In genomic region chr7:26151650-26151952, GRCh38 we compare ENCODE assay signal across 8 cellular contexts. TPM values are rescaled to one million over a fixed set of nuclear protein-coding genes. Genes with fewer than 3 reads are reported as not detected.
DNase-seq lines count a peak whose midpoint lies in the region; ATAC-seq, FAIRE-seq and TF ChIP-seq lines count a peak whose summit lies in the region.

No MANE protein-coding gene starts in this region.

- intact Hi-C loops in activated CD4-positive, alpha-beta T cell treated with anti-CD3 and anti-CD28 coated beads for 36 hours (cut with DNase I, micrococcal nuclease), result loop anchor here in 1 of 2 experiments (5.0 kb wide), 1 partner anchor 184 kb away; no protein-coding TSS in a partner anchor
- intact Hi-C loops in activated T-helper 1 cell treated with anti-CD3 and anti-CD28 coated beads, Interleukin-12 subunit alpha, Interleukin-12 subunit beta, Interleukin-2, Interleukin-4 antibody, amounts not matched to agents 30 ng/mL and 10 ng/mL and 1 ng/mL, durations not matched to agents 14 hours and 24 hours and 36 hours (cut with micrococcal nuclease), result loop anchor here (5.0 to 10.0 kb wide), 3 partner anchors 199 to 1883 kb away; partner anchors contain the start of gene SKAP2
- intact Hi-C loops in stomach (cut with DNase I; ENCODE audit: low total_unique reads), result no loop called here
- intact Hi-C loops in sciatic nerve (cut with DNase I), result no loop called here

- in situ Hi-C loops in GM13976 (cut with MboI; ENCODE audit: low sequenced_read_pairs, unreplicated experiment), result no loop called here

- H3K36me3 ChIP-seq in keratinocyte (ENCODE audit: control insufficient read depth in 2 of 2, extremely low read depth in 1 of 2, insufficient read depth in 2 of 2, low read length in 2 of 2), result no peaks in the 10 kb centered on the region
- no peaks in the 10 kb centered on the region for H3K36me3 ChIP-seq in stomach

- peaks cover 15% of the 10 kb centered on the region for H3K79me2 ChIP-seq in keratinocyte (ENCODE audit: control insufficient read depth, insufficient read depth, low read length)

- H4K20me1 ChIP-seq in keratinocyte (ENCODE audit: control insufficient read depth, extremely low read depth, insufficient read depth, low read length), result no peaks in the 10 kb centered on the region

- FAIRE-seq in keratinocyte (lab: Jason Lieb, UNC), result no peak

- no peaks in the 10 kb centered on the region for H3K9me3 Mint-ChIP-seq in activated CD4-positive, alpha-beta T cell treated with anti-CD3 and anti-CD28 coated beads for 36 hours (ENCODE audit: low read depth)
- no peaks in the 10 kb centered on the region for H3K9me3 Mint-ChIP-seq in activated T-helper 1 cell treated with anti-CD3 and anti-CD28 coated beads, Interleukin-12 subunit alpha, Interleukin-12 subunit beta, Interleukin-2, Interleukin-4 antibody, amounts not matched to agents 30 ng/mL and 10 ng/mL and 1 ng/mL, durations not matched to agents 14 hours and 24 hours and 36 hours

- peak overlapping the region; percentile 93 for H3K4me3 Mint-ChIP-seq in activated CD4-positive, alpha-beta T cell treated with anti-CD3 and anti-CD28 coated beads for 36 hours
- peak overlapping the region; percentile 84 for H3K4me3 Mint-ChIP-seq in activated T-helper 1 cell treated with anti-CD3 and anti-CD28 coated beads, Interleukin-12 subunit alpha, Interleukin-12 subunit beta, Interleukin-2, Interleukin-4 antibody, amounts not matched to agents 30 ng/mL and 10 ng/mL and 1 ng/mL, durations not matched to agents 14 hours and 24 hours and 36 hours

- no peak for ATAC-seq in activated CD4-positive, alpha-beta T cell treated with anti-CD3 and anti-CD28 coated beads for 36 hours
- ATAC-seq in sciatic nerve (no peak), HG02852 (IDR thresholded peaks at IDR 0.05; ENCODE audit: unreplicated experiment) (no peak)

- peak overlapping the region; percentile 93 for H2AFZ ChIP-seq in keratinocyte (ENCODE audit: control insufficient read depth, low read length)

- H3K9me3 ChIP-seq in keratinocyte (ENCODE audit: control insufficient read depth, low read depth, low read length) (no peaks in the 10 kb centered on the region), stomach (no peaks in the 10 kb centered on the region)

- TF ChIP-seq EP300 in stomach (IDR thresholded peaks at IDR 0.05), result no peak

- CTCF ChIA-PET in activated CD4-positive, alpha-beta T cell treated with anti-CD3 and anti-CD28 coated beads for 36 hours (lab: Charles Lee), result interaction anchor here (0.7 to 3.3 kb wide), 7 partner anchors 15 to 1014 kb away, joined by 3 to 21 read pairs (median 6); partner anchors contain the start of genes CBX3 and HOXA9

- no peaks in the 10 kb centered on the region for H3K9me1 ChIP-seq in keratinocyte (ENCODE audit: control insufficient read depth, extremely low read depth, insufficient read depth, low read length)

- dilution Hi-C loops in keratinocyte (cut with MboI; ENCODE audit: extremely low pct_ligation_motif_present, low sequenced_read_pairs), result loop anchor here (10.0 kb wide), 1 partner anchor 277 kb away; no protein-coding TSS in a partner anchor

- H3K27ac ChIP-seq in keratinocyte (ENCODE audit: control insufficient read depth, insufficient read depth, low read length) (no peak overlapping the region), stomach (peak overlapping the region; percentile 63 to 84 (median 77))

- H3K27me3 Mint-ChIP-seq in activated CD4-positive, alpha-beta T cell treated with anti-CD3 and anti-CD28 coated beads for 36 hours, result no peaks in the 10 kb centered on the region
- peaks cover 2% of the 10 kb centered on the region for H3K27me3 Mint-ChIP-seq in activated T-helper 1 cell treated with anti-CD3 and anti-CD28 coated beads, Interleukin-12 subunit alpha, Interleukin-12 subunit beta, Interleukin-2, Interleukin-4 antibody, amounts not matched to agents 30 ng/mL and 10 ng/mL and 1 ng/mL, durations not matched to agents 14 hours and 24 hours and 36 hours (ENCODE audit: insufficient read depth)

- peaks cover 16% of the 10 kb centered on the region for H3K36me3 Mint-ChIP-seq in activated CD4-positive, alpha-beta T cell treated with anti-CD3 and anti-CD28 coated beads for 36 hours (ENCODE audit: low read depth)
- peaks cover 11% of the 10 kb centered on the region for H3K36me3 Mint-ChIP-seq in activated T-helper 1 cell treated with anti-CD3 and anti-CD28 coated beads, Interleukin-12 subunit alpha, Interleukin-12 subunit beta, Interleukin-2, Interleukin-4 antibody, amounts not matched to agents 30 ng/mL and 10 ng/mL and 1 ng/mL, durations not matched to agents 14 hours and 24 hours and 36 hours (ENCODE audit: low read depth)

- no peak for DNase-seq in activated CD4-positive, alpha-beta T cell treated with anti-CD3 and anti-CD28 coated beads for 36 hours
- no peak for DNase-seq in activated CD4-positive, alpha-beta T cell treated with anti-CD3 and anti-CD28 coated beads for 48 hours
- DNase-seq in activated T-helper 1 cell treated with anti-CD3 and anti-CD28 coated beads, Interleukin-12 subunit alpha, Interleukin-12 subunit beta, Interleukin-2, Interleukin-4 antibody, amounts not matched to agents 30 ng/mL and 10 ng/mL and 1 ng/mL, durations not matched to agents 14 hours and 24 hours and 36 hours (ENCODE audit: low spot score), result no peak
- no peak for DNase-seq in keratinocyte (ENCODE audit: low read depth, low spot score)
- DNase-seq in stomach, result no peak
- no peak for DNase-seq in GM13976 (ENCODE audit: low spot score)
- DNase-seq in sciatic nerve (ENCODE audit: low spot score), result no peak

- peak overlapping the region in 2 of 3 experiments; percentile 41 to 50 for H3K4me3 ChIP-seq in keratinocyte (ENCODE audit: control insufficient read depth in 2 of 3, extremely low read depth in 1 of 3, insufficient read depth in 2 of 3, low read depth in 1 of 3, low read length in 3 of 3)
- peak overlapping the region; percentile 59 to 76 (median 64) for H3K4me3 ChIP-seq in stomach

- H3K4me2 ChIP-seq in keratinocyte (ENCODE audit: control insufficient read depth, extremely low read depth, insufficient read depth, low read depth, low read length), result peak overlapping the region; percentile 64

- TF ChIP-seq CTCF in keratinocyte (optimal IDR thresholded peaks at IDR 0.05 in 1 of 3, IDR thresholded peaks at IDR 0.05 in 1 of 3, conservative IDR thresholded peaks at IDR 0.05 in 1 of 3; ENCODE audit: extremely low read depth in 1 of 3, insufficient read depth in 2 of 3, low read length in 3 of 3), result no peak
- TF ChIP-seq CTCF in stomach (IDR thresholded peaks at IDR 0.05), result no peak
- no peak for TF ChIP-seq CTCF in GM13976 (IDR thresholded peaks at IDR 0.05; ENCODE audit: borderline replicate concordance, control extremely low read depth, extremely low read depth, insufficient read depth, missing control alignments)

- H3K27me3 ChIP-seq in keratinocyte (ENCODE audit: control insufficient read depth, extremely low read depth, insufficient read depth, low read length), result no peaks in the 10 kb centered on the region
- peaks cover 0 to 42% (median 6%) of the 10 kb centered on the region in 3 donors for H3K27me3 ChIP-seq in stomach

- TF ChIP-seq POLR2A in stomach (IDR thresholded peaks at IDR 0.05), result no peak

- peak overlapping the region; percentile 62 for H3K9ac ChIP-seq in keratinocyte (ENCODE audit: control insufficient read depth, extremely low read depth, insufficient read depth, low read length)

- H3K4me1 ChIP-seq in keratinocyte (ENCODE audit: control insufficient read depth, extremely low read depth, insufficient read depth, low read length) (peaks cover 37% of the 10 kb centered on the region), stomach (peaks cover 22 to 49% (median 38%) of the 10 kb centered on the region in 4 donors)

- peak overlapping the region; percentile 97 for H3K27ac Mint-ChIP-seq in activated CD4-positive, alpha-beta T cell treated with anti-CD3 and anti-CD28 coated beads for 36 hours
- H3K27ac Mint-ChIP-seq in activated T-helper 1 cell treated with anti-CD3 and anti-CD28 coated beads, Interleukin-12 subunit alpha, Interleukin-12 subunit beta, Interleukin-2, Interleukin-4 antibody, amounts not matched to agents 30 ng/mL and 10 ng/mL and 1 ng/mL, durations not matched to agents 14 hours and 24 hours and 36 hours, result peak overlapping the region; percentile 96

- H3K4me1 Mint-ChIP-seq in activated CD4-positive, alpha-beta T cell treated with anti-CD3 and anti-CD28 coated beads for 36 hours, result peaks cover 47% of the 10 kb centered on the region
- peaks cover 56% of the 10 kb centered on the region for H3K4me1 Mint-ChIP-seq in activated T-helper 1 cell treated with anti-CD3 and anti-CD28 coated beads, Interleukin-12 subunit alpha, Interleukin-12 subunit beta, Interleukin-2, Interleukin-4 antibody, amounts not matched to agents 30 ng/mL and 10 ng/mL and 1 ng/mL, durations not matched to agents 14 hours and 24 hours and 36 hours (ENCODE audit: low read depth)

- POLR2A ChIA-PET in activated CD4-positive, alpha-beta T cell treated with anti-CD3 and anti-CD28 coated beads for 36 hours (lab: Charles Lee), result interaction anchor here (1.4 to 1.9 kb wide), 8 partner anchors 15 to 143 kb away, joined by 3 to 19 read pairs (median 10); partner anchors contain the start of gene CBX3

- WGBS in stomach, 5 donors, result 62 to 74% (median 63%) methylated on average over 10 of the region's 10 CpGs

RNA-seq across cellular contexts. Expression of gene NFE2L3, which starts 0.4 kb away (rescaled TPM):
- total RNA-seq in activated CD4-positive, alpha-beta T cell treated with anti-CD3 and anti-CD28 coated beads for 36 hours, result 10 to 100 TPM; 19.9 to 23.8 TPM
- 80.1 TPM in 2 replicates for total RNA-seq in activated T-helper 1 cell treated with anti-CD3 and anti-CD28 coated beads, Interleukin-12 subunit alpha, Interleukin-12 subunit beta, Interleukin-2, Interleukin-4 antibody, amounts not matched to agents 30 ng/mL and 10 ng/mL and 1 ng/mL, durations not matched to agents 14 hours and 24 hours and 36 hours
- polyA plus RNA-seq in keratinocyte (10.7 to 17.8 TPM (median 14.2 TPM) in 3 replicates), stomach (1 to 10 TPM; 1.4 to 4.4 (median 2.2) TPM)
- polyA plus RNA-seq in keratinocyte (2011; ENCODE audit: low read depth), result 25.8 TPM
- 2.7 and 8.0 TPM in 2 replicates for polyA plus RNA-seq in keratinocyte (2011; cell fraction: cytosol; rRNA removed)
- polyA plus RNA-seq in keratinocyte (2011; cell fraction: nucleus; rRNA removed), result 21.5 and 26.7 TPM in 2 replicates
- 9.3 and 13.1 TPM in 2 replicates for polyA plus RNA-seq in keratinocyte (2012; ENCODE audit: low replicate concordance)
- 2.5 to 13.4 TPM (median 7.4 TPM) in 3 replicates for polyA minus RNA-seq in keratinocyte
- polyA minus RNA-seq in keratinocyte (2011; cell fraction: cytosol; rRNA and poly(A)+ RNA removed), result 5.9 TPM
- polyA minus RNA-seq in keratinocyte (2011; cell fraction: nucleus; rRNA and poly(A)+ RNA removed), result 12.3 and 18.9 TPM in 2 replicates
- total RNA-seq in stomach (1 to 10 TPM in 4 of 5 donors, not detected in 1; 4.9 to 7.7 (median 5.8) TPM), sciatic nerve (3.8 TPM)

RNA-seq across cellular contexts. Expression of gene HNRNPA2B1, which starts 48.9 kb away (rescaled TPM):
- 100 to 1,000 TPM; 600 to 996 TPM for total RNA-seq in activated CD4-positive, alpha-beta T cell treated with anti-CD3 and anti-CD28 coated beads for 36 hours
- 821 and 823 TPM in 2 replicates for total RNA-seq in activated T-helper 1 cell treated with anti-CD3 and anti-CD28 coated beads, Interleukin-12 subunit alpha, Interleukin-12 subunit beta, Interleukin-2, Interleukin-4 antibody, amounts not matched to agents 30 ng/mL and 10 ng/mL and 1 ng/mL, durations not matched to agents 14 hours and 24 hours and 36 hours
- polyA plus RNA-seq in keratinocyte (172 to 511 TPM (median 429 TPM) in 3 replicates), stomach (100 to 1,000 TPM; 391 to 464 (median 413) TPM)
- polyA plus RNA-seq in keratinocyte (2011; ENCODE audit: low read depth), result 389 TPM
- polyA plus RNA-seq in keratinocyte (2011; cell fraction: cytosol; rRNA removed), result 256 and 274 TPM in 2 replicates
- polyA plus RNA-seq in keratinocyte (2011; cell fraction: nucleus; rRNA removed), result 322 and 570 TPM in 2 replicates
- 284 and 874 TPM in 2 replicates for polyA plus RNA-seq in keratinocyte (2012; ENCODE audit: low replicate concordance)
- polyA minus RNA-seq in keratinocyte, result 56.7 to 160 TPM (median 59.5 TPM) in 3 replicates
- 156 TPM for polyA minus RNA-seq in keratinocyte (2011; cell fraction: cytosol; rRNA and poly(A)+ RNA removed)
- 65.2 and 118 TPM in 2 replicates for polyA minus RNA-seq in keratinocyte (2011; cell fraction: nucleus; rRNA and poly(A)+ RNA removed)
- total RNA-seq in stomach (100 to 1,000 TPM; 142 to 316 (median 249) TPM), sciatic nerve (377 TPM)

RNA-seq across cellular contexts. Expression of gene CBX3, which starts 49.9 kb away (rescaled TPM):
- total RNA-seq in activated CD4-positive, alpha-beta T cell treated with anti-CD3 and anti-CD28 coated beads for 36 hours, result 100 to 1,000 TPM; 173 to 300 TPM
- 284 and 298 TPM in 2 replicates for total RNA-seq in activated T-helper 1 cell treated with anti-CD3 and anti-CD28 coated beads, Interleukin-12 subunit alpha, Interleukin-12 subunit beta, Interleukin-2, Interleukin-4 antibody, amounts not matched to agents 30 ng/mL and 10 ng/mL and 1 ng/mL, durations not matched to agents 14 hours and 24 hours and 36 hours
- polyA plus RNA-seq in keratinocyte (69.7 to 161 TPM (median 86.4 TPM) in 3 replicates), stomach (100 to 1,000 TPM in 1 of 3 donors, 10 to 100 TPM in 2; 73.3 to 115 (median 79.1) TPM)
- polyA plus RNA-seq in keratinocyte (2011; ENCODE audit: low read depth), result 216 TPM
- 70.9 and 132 TPM in 2 replicates for polyA plus RNA-seq in keratinocyte (2011; cell fraction: cytosol; rRNA removed)
- polyA plus RNA-seq in keratinocyte (2011; cell fraction: nucleus; rRNA removed), result 49.5 and 78.3 TPM in 2 replicates
- 84.0 and 132 TPM in 2 replicates for polyA plus RNA-seq in keratinocyte (2012; ENCODE audit: low replicate concordance)
- polyA minus RNA-seq in keratinocyte, result 2.5 to 32.7 TPM (median 11.3 TPM) in 3 replicates
- polyA minus RNA-seq in keratinocyte (2011; cell fraction: cytosol; rRNA and poly(A)+ RNA removed), result 19.6 TPM
- polyA minus RNA-seq in keratinocyte (2011; cell fraction: nucleus; rRNA and poly(A)+ RNA removed), result 12.6 and 19.5 TPM in 2 replicates
- total RNA-seq in stomach (100 to 1,000 TPM in 2 of 5 donors, 10 to 100 TPM in 3; 21.4 to 156 (median 58.9) TPM), sciatic nerve (77.4 TPM)
